Comparison of ENCODE assay signal across 8 cellular contexts in genomic region chr1:234969630-234970370, GRCh38.
DNase-seq lines count a peak whose midpoint lies in the region; ATAC-seq, FAIRE-seq and TF ChIP-seq lines count a peak whose summit lies in the region.

No MANE protein-coding gene starts in this region.

- no peak overlapping the region for H3K4me3 Mint-ChIP-seq in activated CD8-positive, alpha-beta memory T cell treated with anti-CD3 and anti-CD28 coated beads, Interleukin-2, amount 10 ng/mL, durations not matched to agents 7 days and 5 days

- no peak overlapping the region for H3K27ac Mint-ChIP-seq in activated CD8-positive, alpha-beta memory T cell treated with anti-CD3 and anti-CD28 coated beads, Interleukin-2, amount 10 ng/mL, durations not matched to agents 7 days and 5 days

- CTCF ChIA-PET in activated CD8-positive, alpha-beta memory T cell treated with anti-CD3 and anti-CD28 coated beads, Interleukin-2, amount 10 ng/mL, durations not matched to agents 7 days and 5 days (lab: Charles Lee), result interaction anchor here (1.0 to 1.8 kb wide), 6 partner anchors 9 to 372 kb away, joined by 3 to 10 read pairs (median 4); no protein-coding TSS in a partner anchor

- no peaks in the 10 kb centered on the region for H3K9me3 Mint-ChIP-seq in activated CD8-positive, alpha-beta memory T cell treated with anti-CD3 and anti-CD28 coated beads, Interleukin-2, amount 10 ng/mL, durations not matched to agents 7 days and 5 days (ENCODE audit: low read depth)

- TF ChIP-seq CTCF in D721Med (IDR thresholded peaks at IDR 0.05; ENCODE audit: insufficient read depth, missing control alignments), result no peak

- H3K27me3 Mint-ChIP-seq in activated CD8-positive, alpha-beta memory T cell treated with anti-CD3 and anti-CD28 coated beads, Interleukin-2, amount 10 ng/mL, durations not matched to agents 7 days and 5 days, result no peaks in the 10 kb centered on the region

- no peak for FAIRE-seq in D721Med (lab: Jason Lieb, UNC)

- peaks cover 3% of the 10 kb centered on the region for H3K36me3 Mint-ChIP-seq in activated CD8-positive, alpha-beta memory T cell treated with anti-CD3 and anti-CD28 coated beads, Interleukin-2, amount 10 ng/mL, durations not matched to agents 7 days and 5 days

- ATAC-seq in activated CD8-positive, alpha-beta memory T cell treated with anti-CD3 and anti-CD28 coated beads, Interleukin-2, amount 10 ng/mL, durations not matched to agents 7 days and 5 days, result no peak
- ATAC-seq in esophagus mucosa, result peak; percentile 17
- no peak for ATAC-seq in HG03457 (IDR thresholded peaks at IDR 0.05; ENCODE audit: unreplicated experiment)
- no peak for ATAC-seq in GM21381 (IDR thresholded peaks at IDR 0.05; ENCODE audit: unreplicated experiment)

- peaks cover 58% of the 10 kb centered on the region for H3K4me1 Mint-ChIP-seq in activated CD8-positive, alpha-beta memory T cell treated with anti-CD3 and anti-CD28 coated beads, Interleukin-2, amount 10 ng/mL, durations not matched to agents 7 days and 5 days

- peak; percentile 37 for DNase-seq in activated CD8-positive, alpha-beta memory T cell treated with anti-CD3 and anti-CD28 coated beads for 24 hours
- DNase-seq in activated CD8-positive, alpha-beta memory T cell treated with anti-CD3 and anti-CD28 coated beads, Interleukin-2, amount 10 ng/mL, durations not matched to agents 7 days and 5 days, result no peak
- DNase-seq in RPMI8226 (peak; percentile 1), myocyte (ENCODE audit: low read depth) (peak; percentile 90), D721Med (ENCODE audit: insufficient read length, low spot score) (no peak)

Comparison
In these comparisons a context has a peak if more than half of its experiments do, and no peak if none do; other contexts are left out.
1. DNase-seq: peak in activated CD8-positive, alpha-beta memory T cell treated with anti-CD3 and anti-CD28 coated beads for 24 hours (single experiment), RPMI8226 (single experiment) and myocyte (single experiment); none in activated CD8-positive, alpha-beta memory T cell treated with anti-CD3 and anti-CD28 coated beads, Interleukin-2, amount 10 ng/mL, durations not matched to agents 7 days and 5 days (single experiment) and D721Med (single experiment).